In the genomic region with DNA sequence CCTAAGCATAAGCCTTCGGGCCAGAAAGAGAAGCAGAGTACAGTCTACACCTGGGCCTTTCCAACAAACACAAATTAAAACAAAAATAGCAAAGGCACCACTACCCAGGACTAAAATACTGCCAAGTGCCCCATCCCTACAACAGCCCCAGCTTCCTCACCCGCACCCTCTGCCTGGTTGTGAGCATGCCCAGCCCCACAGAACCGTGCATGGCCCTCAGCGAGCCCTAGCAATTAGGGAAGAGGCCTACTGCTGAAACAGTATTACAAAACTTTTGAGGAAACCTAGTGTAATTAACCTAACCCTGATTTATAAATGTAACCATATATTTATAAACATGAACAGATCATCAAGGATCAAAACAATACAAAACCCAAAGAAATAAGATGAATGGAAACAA, we compare ENCODE assay signal across 16 cellular contexts. TPM values are rescaled to one million over a fixed set of nuclear protein-coding genes. Genes with fewer than 3 reads are reported as not detected.
A peak's percentile ranks its signal among the peaks of the same experiment; 100 is the strongest.
DNase-seq lines count a peak whose midpoint lies in the region; ATAC-seq and TF ChIP-seq lines count a peak whose summit lies in the region.
"Had no signal": no experiment of that assay in that cellular context is flagged by ENCODE, and none has a peak within 500 bp of the region (broad histone marks: within the 10 kb centered on the region; RNA-seq: fewer than 3 reads in every experiment).

No MANE protein-coding gene starts in this region.

- no peaks in the 10 kb centered on the region for H3K4me1 ChIP-seq in upper lobe of right lung
- H3K4me1 ChIP-seq: BE2C had no signal

- H3K4me3 Mint-ChIP-seq in CD14-positive monocyte (no peak overlapping the region), nephron progenitor cell (no peak overlapping the region)
- no peak overlapping the region for H3K4me3 Mint-ChIP-seq in CD4-positive, alpha-beta T cell
- H3K4me3 Mint-ChIP-seq: CD8-positive, alpha-beta T cell; GM23338 had no signal

- no peaks in the 10 kb centered on the region for H3K27me3 ChIP-seq in upper lobe of right lung
- H3K27me3 ChIP-seq in CD4-positive, alpha-beta T cell (ENCODE audit: control insufficient read depth, insufficient read depth, low read length), result no peaks in the 10 kb centered on the region
- H3K27me3 ChIP-seq: BE2C had no signal

- TF ChIP-seq CTCF in CD14-positive monocyte (IDR thresholded peaks at IDR 0.05) (no peak), nephron progenitor cell (IDR thresholded peaks at IDR 0.05) (no peak), upper lobe of right lung (IDR thresholded peaks at IDR 0.05) (no peak)
- no peak for TF ChIP-seq CTCF in CD4-positive, alpha-beta T cell (IDR thresholded peaks at IDR 0.05)

- H3K36me3 Mint-ChIP-seq in CD14-positive monocyte (peaks cover 38 to 39% of the 10 kb centered on the region in 2 donors), nephron progenitor cell (ENCODE audit: low read depth) (peaks cover 14% of the 10 kb centered on the region)
- peaks cover 84% of the 10 kb centered on the region for H3K36me3 Mint-ChIP-seq in CD4-positive, alpha-beta T cell (ENCODE audit: low read depth)

- H3K27ac ChIP-seq in upper lobe of right lung, result no peak overlapping the region
- no peak overlapping the region for H3K27ac ChIP-seq in CD4-positive, alpha-beta T cell (ENCODE audit: low read depth, low read length)
- H3K27ac ChIP-seq: C4-2B had no signal

- CTCF ChIA-PET in CD4-positive, alpha-beta T cell (lab: Charles Lee), result no interaction called here

- peak; percentile 73 for ATAC-seq in upper lobe of right lung
- no peak for ATAC-seq in HG03135 (IDR thresholded peaks at IDR 0.05; ENCODE audit: unreplicated experiment)
- ATAC-seq in CD4-positive, alpha-beta T cell (ENCODE audit: poor library complexity), result no peak
- ATAC-seq: CD8-positive, alpha-beta T cell; GM23338 had no signal

- H3K9me3 Mint-ChIP-seq in CD14-positive monocyte (peaks cover 0 to 2% (median 0%) of the 10 kb centered on the region in 7 donors), nephron progenitor cell (no peaks in the 10 kb centered on the region)
- no peaks in the 10 kb centered on the region for H3K9me3 Mint-ChIP-seq in CD4-positive, alpha-beta T cell
- H3K9me3 Mint-ChIP-seq: CD8-positive, alpha-beta T cell; GM23338 had no signal

- intact Hi-C loops in CD14-positive monocyte (cut with micrococcal nuclease), result no loop called here
- intact Hi-C loops in upper lobe of right lung (cut with DNase I), result no loop called here
- intact Hi-C loops in CD4-positive, alpha-beta T cell (cut with DNase I, micrococcal nuclease), result loop anchor here (2.0 to 10.0 kb wide), 4 partner anchors 293 to 557 kb away; no protein-coding TSS in a partner anchor

- DNase-seq in CD14-positive monocyte (ENCODE audit: low spot score) (peak; percentile 46), NOMO-1 treated with DMSO at 0.1 percent for 48 hours (lab: John Stamatoyannopoulos, UW; ENCODE audit: unreplicated experiment) (peak; percentile 68), nephron progenitor cell (no peak), upper lobe of right lung (no peak)
- DNase-seq in CD4-positive, alpha-beta T cell, result no peak
- DNase-seq: BE2C; Calu3; CD8-positive, alpha-beta T cell; DMS79 treated with DMSO at 0.1 percent for 48 hours; GF-D8; HCEC 1CT had no signal

- POLR2A ChIA-PET in CD4-positive, alpha-beta T cell (lab: Charles Lee), result no interaction called here

- H3K27me3 Mint-ChIP-seq in CD14-positive monocyte (ENCODE audit: low read depth in 3 of 3) (no peaks in the 10 kb centered on the region), nephron progenitor cell (ENCODE audit: low read depth, poor library complexity) (no peaks in the 10 kb centered on the region)
- no peaks in the 10 kb centered on the region for H3K27me3 Mint-ChIP-seq in CD4-positive, alpha-beta T cell

- H3K27ac Mint-ChIP-seq in CD14-positive monocyte, result peak overlapping the region in 6 of 7 donors; percentile 1 to 82 (median 46)
- peak overlapping the region; percentile 58 for H3K27ac Mint-ChIP-seq in nephron progenitor cell
- no peak overlapping the region for H3K27ac Mint-ChIP-seq in CD4-positive, alpha-beta T cell
- H3K27ac Mint-ChIP-seq: CD8-positive, alpha-beta T cell; GM23338 had no signal

- H3K36me3 ChIP-seq in upper lobe of right lung, result peaks cover 40% of the 10 kb centered on the region

- H3K4me1 Mint-ChIP-seq in CD14-positive monocyte, result peaks cover 15% of the 10 kb centered on the region
- H3K4me1 Mint-ChIP-seq in nephron progenitor cell, result no peaks in the 10 kb centered on the region
- H3K4me1 Mint-ChIP-seq in CD4-positive, alpha-beta T cell (ENCODE audit: low read depth), result peaks cover 7% of the 10 kb centered on the region

- no peak overlapping the region for H3K4me3 ChIP-seq in upper lobe of right lung
- H3K4me3 ChIP-seq: GM23338 had no signal

- no peaks in the 10 kb centered on the region for H3K9me3 ChIP-seq in upper lobe of right lung
- H3K9me3 ChIP-seq in CD4-positive, alpha-beta T cell (ENCODE audit: control insufficient read depth, low read length), result no peaks in the 10 kb centered on the region
- H3K9me3 ChIP-seq: BE2C had no signal

RNA-seq across cellular contexts. Expression of a gene that starts 44.2 kb away (rescaled TPM):
- polyA plus RNA-seq in CD14-positive monocyte, result 10 to 100 TPM in 1 of 2 donors, 1 to 10 TPM in 1; 8.4 to 10.9 TPM
- 12.0 TPM for total RNA-seq in upper lobe of right lung
- total RNA-seq in CD4-positive, alpha-beta T cell, result 1 to 10 TPM; 7.8 to 8.7 TPM

RNA-seq across cellular contexts. Expression of a gene that starts 59.8 kb away (rescaled TPM):
- not detected for polyA plus RNA-seq in CD14-positive monocyte
- total RNA-seq in upper lobe of right lung, result 2.2 TPM
- total RNA-seq in CD4-positive, alpha-beta T cell, result not detected
- total RNA-seq: A172; CD8-positive, alpha-beta T cell; HT-29 had no signal

Comparison
In these comparisons a context has a peak if more than half of its experiments do, and no peak if none do; other contexts are left out.
1. DNase-seq: peak in CD14-positive monocyte (single experiment) and NOMO-1 treated with DMSO at 0.1 percent for 48 hours (single experiment); none in nephron progenitor cell (single experiment), upper lobe of right lung (single experiment) and CD4-positive, alpha-beta T cell (0 of 10).
2. intact Hi-C loops: an anchor here in CD4-positive, alpha-beta T cell (2.0 to 10.0 kb wide); none called in CD14-positive monocyte and upper lobe of right lung.